1 cellular context compared by ENCODE assay signal in genomic region chr9:21357479-21358290, GRCh38.
TF ChIP-seq lines count a peak whose summit lies in the region.

No MANE protein-coding gene starts in this region.

TF ChIP-seq in GM23338, 12 proteins besides CTCF, POLR2A, EP300 and RAD21 (continued from another document):
- TF ChIP-seq JUNB (IDR thresholded peaks at IDR 0.05; ENCODE audit: unreplicated experiment) (no peak), ZNF331 (CRISPR knock-in tag; IDR thresholded peaks at IDR 0.05; ENCODE audit: low read depth) (no peak), CREB1 (CRISPR knock-in tag; IDR thresholded peaks at IDR 0.05; ENCODE audit: low read depth) (no peak), NANOG (IDR thresholded peaks at IDR 0.05; ENCODE audit: borderline replicate concordance) (no peak), ZNF114 (CRISPR knock-in tag; IDR thresholded peaks at IDR 0.05) (no peak)
